ENCODE assay signal across 1 cellular context in genomic region chr15:32642667-32643425, GRCh38.
TF ChIP-seq lines count a peak whose summit lies in the region.

No MANE protein-coding gene starts in this region.

TF ChIP-seq in endothelial cell of umbilical vein, 7 proteins besides CTCF, POLR2A, EP300 and RAD21:
- no peak for TF ChIP-seq FOS (IDR thresholded peaks at IDR 0.05; ENCODE audit: borderline replicate concordance, insufficient read depth, low read length)
- no peak for TF ChIP-seq EZH2 (IDR thresholded peaks at IDR 0.05; ENCODE audit: borderline replicate concordance, low read depth, low read length, severe bottlenecking)
- no peak for TF ChIP-seq GATA2 (IDR thresholded peaks at IDR 0.05; ENCODE audit: insufficient read depth, insufficient read length, low read depth, low read length)
- no peak for TF ChIP-seq POLR2AphosphoS5 (IDR thresholded peaks at IDR 0.05; ENCODE audit: insufficient read depth, low read depth, low read length)
- TF ChIP-seq, protein P1, sequence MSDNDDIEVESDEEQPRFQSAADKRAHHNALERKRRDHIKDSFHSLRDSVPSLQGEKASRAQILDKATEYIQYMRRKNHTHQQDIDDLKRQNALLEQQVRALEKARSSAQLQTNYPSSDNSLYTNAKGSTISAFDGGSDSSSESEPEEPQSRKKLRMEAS (IDR thresholded peaks at IDR 0.05; ENCODE audit: insufficient read depth, insufficient read length), result no peak
- TF ChIP-seq JUN (IDR thresholded peaks at IDR 0.05; ENCODE audit: borderline replicate concordance, insufficient read depth, insufficient read length, low read depth), result no peak
- TF ChIP-seq MYC (IDR thresholded peaks at IDR 0.05; ENCODE audit: low read depth, low read length), result no peak
TF ChIP-seq in endothelial cell of umbilical vein: peak in this region for 0.
